In the genomic region with DNA sequence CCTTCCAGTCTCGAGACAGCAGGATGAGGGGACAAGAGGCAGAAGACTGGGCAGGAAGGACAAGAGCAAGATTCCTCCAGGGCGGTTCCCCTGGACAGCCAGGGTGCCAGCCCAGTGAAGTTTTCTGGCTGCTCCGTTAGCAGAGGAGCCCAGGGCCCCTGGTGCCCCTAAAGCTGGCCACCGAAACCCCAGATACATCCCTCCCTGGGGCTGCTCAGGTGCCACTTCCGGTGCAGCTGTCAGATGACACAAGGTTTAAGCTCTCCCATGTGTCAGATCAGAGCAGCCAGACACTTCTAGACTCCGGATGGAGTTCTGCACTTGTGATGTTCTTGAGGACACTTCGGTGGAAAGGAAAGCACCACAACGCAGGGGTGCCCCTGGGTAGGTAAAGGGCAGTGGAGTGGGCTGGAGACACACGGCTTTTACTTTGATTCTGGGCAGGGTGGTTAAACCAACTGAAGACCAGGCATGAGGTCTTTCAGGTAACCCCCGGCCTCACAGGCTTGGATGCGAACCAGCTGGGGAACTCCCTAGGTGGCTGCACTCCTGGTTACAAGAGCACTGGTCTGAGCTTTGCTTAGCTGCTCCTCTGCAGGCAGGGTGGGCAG, we compare ENCODE assay signal across 7 cellular contexts.
A peak's percentile ranks its signal among the peaks of the same experiment; 100 is the strongest.
DNase-seq lines count a peak whose midpoint lies in the region; ATAC-seq and TF ChIP-seq lines count a peak whose summit lies in the region.

No MANE protein-coding gene starts in this region.

- no peaks in the 10 kb centered on the region for H3K9me3 Mint-ChIP-seq in activated CD8-positive, alpha-beta memory T cell treated with anti-CD3 and anti-CD28 coated beads, Interleukin-2, amount 10 ng/mL, durations not matched to agents 7 days and 5 days (ENCODE audit: low read depth)
- no peaks in the 10 kb centered on the region for H3K9me3 Mint-ChIP-seq in natural killer cell

- H3K4me1 ChIP-seq in HAP-1 = peaks cover 5% of the 10 kb centered on the region

- intact Hi-C loops in natural killer cell (cut with micrococcal nuclease) = loop anchor here (1.0 to 5.0 kb wide), 3 partner anchors 10 to 85 kb away; partner anchors contain the start of gene ITPKB

- DNase-seq in activated CD8-positive, alpha-beta memory T cell treated with anti-CD3 and anti-CD28 coated beads, Interleukin-2, amount 10 ng/mL, durations not matched to agents 7 days and 5 days = peak; percentile 88
- DNase-seq in natural killer cell = peak; percentile 65
- no peak for DNase-seq in NCI-H2107 treated with DMSO at 0.1 percent for 48 hours (lab: John Stamatoyannopoulos, UW; ENCODE audit: unreplicated experiment)
- no peak for DNase-seq in NCI-H446 (lab: John Stamatoyannopoulos, UW)
- no peak for DNase-seq in HAP-1 (ENCODE audit: low spot score in 2 of 2)

- no peaks in the 10 kb centered on the region for H3K36me3 ChIP-seq in HAP-1 (replicated peaks)

- ATAC-seq in GM19438 (IDR thresholded peaks at IDR 0.05; ENCODE audit: low read depth, unreplicated experiment) = peak; percentile 61
- peak; percentile 80 for ATAC-seq in HG03108 (IDR thresholded peaks at IDR 0.05; ENCODE audit: unreplicated experiment)
- peak; percentile 85 for ATAC-seq in activated CD8-positive, alpha-beta memory T cell treated with anti-CD3 and anti-CD28 coated beads, Interleukin-2, amount 10 ng/mL, durations not matched to agents 7 days and 5 days
- peak; percentile 75 to 89 (median 85) for ATAC-seq in natural killer cell

- H3K36me3 Mint-ChIP-seq in activated CD8-positive, alpha-beta memory T cell treated with anti-CD3 and anti-CD28 coated beads, Interleukin-2, amount 10 ng/mL, durations not matched to agents 7 days and 5 days = peaks cover 9% of the 10 kb centered on the region
- H3K36me3 Mint-ChIP-seq in natural killer cell = no peaks in the 10 kb centered on the region

- TF ChIP-seq CTCF in natural killer cell (IDR thresholded peaks at IDR 0.05) = no peak

- in situ Hi-C loops in HAP-1 (cut with MboI; ENCODE audit: low sequenced_read_pairs) = no loop called here

- CTCF ChIA-PET in activated CD8-positive, alpha-beta memory T cell treated with anti-CD3 and anti-CD28 coated beads, Interleukin-2, amount 10 ng/mL, durations not matched to agents 7 days and 5 days (lab: Charles Lee) = interaction anchor here (0.9 to 2.7 kb wide), 14 partner anchors 9 to 175 kb away, joined by 3 to 13 read pairs (median 6); no protein-coding TSS in a partner anchor

- H3K4me3 Mint-ChIP-seq in activated CD8-positive, alpha-beta memory T cell treated with anti-CD3 and anti-CD28 coated beads, Interleukin-2, amount 10 ng/mL, durations not matched to agents 7 days and 5 days = peak overlapping the region; percentile 60
- peak overlapping the region; percentile 79 for H3K4me3 Mint-ChIP-seq in natural killer cell

- peak overlapping the region; percentile 91 for H3K27ac Mint-ChIP-seq in activated CD8-positive, alpha-beta memory T cell treated with anti-CD3 and anti-CD28 coated beads, Interleukin-2, amount 10 ng/mL, durations not matched to agents 7 days and 5 days
- H3K27ac Mint-ChIP-seq in natural killer cell = no peak overlapping the region

- H3K27me3 Mint-ChIP-seq in activated CD8-positive, alpha-beta memory T cell treated with anti-CD3 and anti-CD28 coated beads, Interleukin-2, amount 10 ng/mL, durations not matched to agents 7 days and 5 days = no peaks in the 10 kb centered on the region
- H3K27me3 Mint-ChIP-seq in natural killer cell (ENCODE audit: low read depth in 2 of 2) = no peaks in the 10 kb centered on the region

- no peaks in the 10 kb centered on the region for H3K9me3 ChIP-seq in HAP-1

- no peak overlapping the region for H3K4me3 ChIP-seq in HAP-1

- no peaks in the 10 kb centered on the region for H3K27me3 ChIP-seq in HAP-1 (ENCODE audit: low read depth)

- H3K4me1 Mint-ChIP-seq in activated CD8-positive, alpha-beta memory T cell treated with anti-CD3 and anti-CD28 coated beads, Interleukin-2, amount 10 ng/mL, durations not matched to agents 7 days and 5 days = peaks cover 71% of the 10 kb centered on the region
- peaks cover 10 to 20% of the 10 kb centered on the region in 2 donors for H3K4me1 Mint-ChIP-seq in natural killer cell

Comparison
In these comparisons a context has a peak if more than half of its experiments do, and no peak if none do; other contexts are left out.
1. DNase-seq: peak in activated CD8-positive, alpha-beta memory T cell treated with anti-CD3 and anti-CD28 coated beads, Interleukin-2, amount 10 ng/mL, durations not matched to agents 7 days and 5 days (single experiment) and natural killer cell (single experiment); none in NCI-H2107 treated with DMSO at 0.1 percent for 48 hours (single experiment), NCI-H446 (0 of 2) and HAP-1 (0 of 2).
2. Peak in every context shown above with its lines, with median percentiles within 50 percentile points of each other: ATAC-seq.